In the genomic region with DNA sequence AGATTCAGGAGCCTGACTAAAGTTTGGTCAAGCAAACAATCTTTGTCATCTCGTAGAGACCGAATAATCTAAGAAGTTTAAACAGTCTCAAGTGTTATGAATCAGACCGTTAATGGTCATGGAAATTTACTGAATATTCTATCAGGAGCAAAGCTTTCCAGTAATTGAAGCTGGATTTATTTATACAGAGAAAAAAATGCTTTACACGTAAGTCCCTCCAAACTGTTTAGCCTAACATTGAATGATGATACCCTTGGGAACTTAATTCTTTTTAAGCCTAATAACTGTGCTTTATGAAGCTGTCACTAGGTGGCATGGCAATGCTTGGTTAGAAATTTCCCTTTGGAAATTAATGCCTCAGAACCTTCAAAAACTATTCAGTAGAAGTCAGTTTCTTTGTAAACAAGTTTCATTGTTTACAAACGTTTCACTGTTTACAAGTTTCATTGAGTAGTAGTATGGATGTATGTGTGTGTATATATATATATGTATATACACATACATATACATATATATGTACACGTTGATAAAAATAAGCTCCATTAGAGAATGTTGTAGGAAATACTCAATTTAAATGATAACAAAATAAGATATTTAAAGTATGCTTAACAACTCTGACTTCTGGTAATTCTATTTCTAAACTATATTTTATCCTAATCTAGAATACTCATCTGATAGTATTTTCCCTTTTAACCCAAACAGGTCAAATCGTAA, we compare ENCODE assay signal across 1 cellular context.
TF ChIP-seq lines count a peak whose summit lies in the region.

No MANE protein-coding gene starts in this region.

TF ChIP-seq in HepG2, 621 proteins besides CTCF, POLR2A, EP300 and RAD21:
- TF ChIP-seq SMC3 (IDR thresholded peaks at IDR 0.05; ENCODE audit: low read length) (peak; percentile 52; the same call in 1 of the 2 replicates), KLF16 (CRISPR knock-in tag; IDR thresholded peaks at IDR 0.05) (0 out of 4 replicates have a peak, but pooled peaks of 1 of the 2 experiments have one; percentile 23), STAG1 (CRISPR knock-in tag; IDR thresholded peaks at IDR 0.05) (peak; percentile 78), ZNF652 (CRISPR knock-in tag; IDR thresholded peaks at IDR 0.05; ENCODE audit: borderline replicate concordance, low read depth) (no peak), MIXL1 (CRISPR knock-in tag; IDR thresholded peaks at IDR 0.05) (0 out of 2 replicates have a peak, but pooled peaks have one; percentile 29)
